ENCODE assay signal across 10 cellular contexts in genomic region chr6:100296810-100297544, GRCh38.
DNase-seq lines count a peak whose midpoint lies in the region; TF ChIP-seq lines count a peak whose summit lies in the region.
"Had no signal": no experiment of that assay in that cellular context is flagged by ENCODE, and none has a peak within 500 bp of the region (broad histone marks: within the 10 kb centered on the region; RNA-seq: fewer than 3 reads in every experiment).

No MANE protein-coding gene starts in this region.

- TF ChIP-seq CTCF in osteocyte (IDR thresholded peaks at IDR 0.05) = no peak

- H3K27ac Mint-ChIP-seq in osteocyte (ENCODE audit: unreplicated experiment) = peak overlapping the region; percentile 5
- no peak overlapping the region for H3K27ac Mint-ChIP-seq in T-helper 2 cell treated with Interferon-gamma antibody and Interleukin-4, amounts not matched to agents 5 μg/mL and 100 μg/mL, for 36 hours
- H3K27ac Mint-ChIP-seq: naive B cell had no signal

- no peak overlapping the region for H3K4me3 Mint-ChIP-seq in osteocyte (ENCODE audit: unreplicated experiment)
- H3K4me3 Mint-ChIP-seq in T-helper 2 cell treated with Interferon-gamma antibody and Interleukin-4, amounts not matched to agents 5 μg/mL and 100 μg/mL, for 36 hours = no peak overlapping the region
- H3K4me3 Mint-ChIP-seq: naive B cell had no signal

- H3K4me1 Mint-ChIP-seq in osteocyte (ENCODE audit: unreplicated experiment) = peaks cover 60% of the 10 kb centered on the region
- peaks cover 5% of the 10 kb centered on the region for H3K4me1 Mint-ChIP-seq in T-helper 2 cell treated with Interferon-gamma antibody and Interleukin-4, amounts not matched to agents 5 μg/mL and 100 μg/mL, for 36 hours (ENCODE audit: low read depth)
- H3K4me1 Mint-ChIP-seq: naive B cell had no signal

- DNase-seq in GM04503 (ENCODE audit: low read depth) (peak; percentile 47), NCI-H226 (peak; percentile 61), dermis microvascular lymphatic vessel endothelial cell (ENCODE audit: low read depth in 2 of 2) (peak; percentile 55 to 93), osteocyte (ENCODE audit: extremely low spot score, unreplicated experiment) (no peak), epidermal melanocyte (ENCODE audit: insufficient read length, low spot score) (no peak), iPS-NIHi7 (ENCODE audit: extremely low spot score) (no peak)
- DNase-seq in stimulated activated CD4-positive, alpha-beta T cell treated with anti-CD3 and anti-CD28 coated beads, Interleukin-4, amount 100 ng/mL, for 4 hours = no peak
- DNase-seq in T-helper 2 cell treated with Interferon-gamma antibody and Interleukin-4, amounts not matched to agents 5 μg/mL and 100 μg/mL, for 36 hours (ENCODE audit: low spot score) = no peak
- DNase-seq: naive B cell, NCI-H1092 had no signal

- peaks cover 2% of the 10 kb centered on the region for H3K36me3 Mint-ChIP-seq in osteocyte (ENCODE audit: unreplicated experiment)
- H3K36me3 Mint-ChIP-seq in T-helper 2 cell treated with Interferon-gamma antibody and Interleukin-4, amounts not matched to agents 5 μg/mL and 100 μg/mL, for 36 hours (ENCODE audit: low read depth) = no peaks in the 10 kb centered on the region
- H3K36me3 Mint-ChIP-seq: naive B cell had no signal

- no peaks in the 10 kb centered on the region for H3K9me3 Mint-ChIP-seq in osteocyte (ENCODE audit: unreplicated experiment)
- no peaks in the 10 kb centered on the region for H3K9me3 Mint-ChIP-seq in T-helper 2 cell treated with Interferon-gamma antibody and Interleukin-4, amounts not matched to agents 5 μg/mL and 100 μg/mL, for 36 hours

- no peaks in the 10 kb centered on the region for H3K27me3 Mint-ChIP-seq in osteocyte (ENCODE audit: unreplicated experiment)
- peaks cover 12% of the 10 kb centered on the region for H3K27me3 Mint-ChIP-seq in T-helper 2 cell treated with Interferon-gamma antibody and Interleukin-4, amounts not matched to agents 5 μg/mL and 100 μg/mL, for 36 hours (ENCODE audit: low read depth)

Comparison
In these comparisons a context has a peak if more than half of its experiments do, and no peak if none do; other contexts are left out.
1. DNase-seq: peak in GM04503 (single experiment), NCI-H226 (single experiment) and dermis microvascular lymphatic vessel endothelial cell (2 of 2); none in osteocyte (single experiment), epidermal melanocyte (single experiment), stimulated activated CD4-positive, alpha-beta T cell treated with anti-CD3 and anti-CD28 coated beads, Interleukin-4, amount 100 ng/mL, for 4 hours (0 of 2), T-helper 2 cell treated with Interferon-gamma antibody and Interleukin-4, amounts not matched to agents 5 μg/mL and 100 μg/mL, for 36 hours (single experiment) and iPS-NIHi7 (single experiment).